Comparison of ENCODE assay signal across 9 cellular contexts in genomic region chr2:120779781-120780283, GRCh38.
DNase-seq lines count a peak whose midpoint lies in the region; TF ChIP-seq lines count a peak whose summit lies in the region.
"Had no signal": no experiment of that assay in that cellular context is flagged by ENCODE, and none has a peak within 500 bp of the region (broad histone marks: within the 10 kb centered on the region; RNA-seq: fewer than 3 reads in every experiment).

No MANE protein-coding gene starts in this region.

- DNase-seq in GM04503 (ENCODE audit: low read depth) (peak; percentile 65), NCI-H524 treated with DMSO at 0.1 percent for 48 hours (lab: John Stamatoyannopoulos, UW) (peak; percentile 75), dedifferentiated amniotic fluid mesenchymal stem cell (ENCODE audit: extremely low spot score) (peak; percentile 61), non-pigmented ciliary epithelial cell (ENCODE audit: low read depth) (peak; percentile 85), NCI-H1048 (lab: John Stamatoyannopoulos, UW) (no peak), coronary artery (ENCODE audit: low spot score) (no peak)
- DNase-seq in stimulated activated CD8-positive, alpha-beta memory T cell treated with anti-CD3 and anti-CD28 coated beads, Interleukin-4, amount 100 ng/mL, for 48 hours = no peak
- no peak for DNase-seq in stimulated activated CD4-positive, alpha-beta T cell treated with anti-CD3 and anti-CD28 coated beads, Interleukin-4, amount 100 ng/mL, for 1 hour
- DNase-seq: GF-D8 had no signal

- H3K27ac ChIP-seq in coronary artery = no peak overlapping the region

- H3K4me3 ChIP-seq in coronary artery = no peak overlapping the region

- TF ChIP-seq CTCF in coronary artery (IDR thresholded peaks at IDR 0.05) = no peak

Comparison
In these comparisons a context has a peak if more than half of its experiments do, and no peak if none do; other contexts are left out.
1. DNase-seq: peak in GM04503 (single experiment), NCI-H524 treated with DMSO at 0.1 percent for 48 hours (single experiment), dedifferentiated amniotic fluid mesenchymal stem cell (single experiment) and non-pigmented ciliary epithelial cell (single experiment); none in stimulated activated CD8-positive, alpha-beta memory T cell treated with anti-CD3 and anti-CD28 coated beads, Interleukin-4, amount 100 ng/mL, for 48 hours (single experiment), stimulated activated CD4-positive, alpha-beta T cell treated with anti-CD3 and anti-CD28 coated beads, Interleukin-4, amount 100 ng/mL, for 1 hour (single experiment), NCI-H1048 (single experiment) and coronary artery (single experiment).